Comparison of ENCODE assay signal across 13 cellular contexts in the genomic region with DNA sequence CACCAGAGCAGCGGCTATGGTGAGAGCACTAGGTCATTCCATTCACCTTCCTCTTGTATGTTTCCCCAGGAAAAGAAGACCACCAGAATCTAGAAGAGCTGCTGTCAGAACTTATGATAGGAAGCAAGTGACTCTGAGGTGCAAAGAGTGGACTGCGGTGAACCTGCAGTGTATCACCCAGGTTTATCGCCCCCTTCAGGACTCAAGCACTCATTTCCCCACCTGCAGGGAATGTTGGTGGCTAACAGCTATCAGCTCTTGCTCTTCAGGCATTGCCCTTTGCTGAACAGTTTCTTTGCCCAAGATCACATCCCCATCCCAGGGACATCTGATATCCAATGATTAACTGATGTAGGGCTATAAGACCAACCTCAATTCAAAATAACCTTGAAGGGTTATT.
DNase-seq lines count a peak whose midpoint lies in the region; ATAC-seq and TF ChIP-seq lines count a peak whose summit lies in the region.
"Had no signal": no experiment of that assay in that cellular context is flagged by ENCODE, and none has a peak within 500 bp of the region (broad histone marks: within the 10 kb centered on the region; RNA-seq: fewer than 3 reads in every experiment).

No MANE protein-coding gene starts in this region.

- TF ChIP-seq CTCF in BE2C (IDR thresholded peaks at IDR 0.05; ENCODE audit: low read depth, low read length) (peak; percentile 49), GM12875 (IDR thresholded peaks at IDR 0.05; ENCODE audit: borderline replicate concordance, insufficient read depth, low read depth, low read length) (peak; percentile 73), OCI-LY3 (IDR thresholded peaks at IDR 0.05; ENCODE audit: low read depth, low read length) (peak; percentile 44), foreskin keratinocyte (conservative IDR thresholded peaks at IDR 0.05) (peak; percentile 52), tibial artery (IDR thresholded peaks at IDR 0.05) (no peak)

- peak overlapping the region; percentile 80 for H3K4me2 ChIP-seq in OCI-LY3 (ENCODE audit: low read length)

- H3K36me3 ChIP-seq in BE2C, result no peaks in the 10 kb centered on the region
- peaks cover 68% of the 10 kb centered on the region for H3K36me3 ChIP-seq in OCI-LY3 (replicated peaks; ENCODE audit: low read depth, low read length)
- H3K36me3 ChIP-seq in tibial artery, result no peaks in the 10 kb centered on the region

- H3K27me3 ChIP-seq in BE2C (no peaks in the 10 kb centered on the region), OCI-LY3 (ENCODE audit: low read depth, low read length) (no peaks in the 10 kb centered on the region), foreskin keratinocyte (no peaks in the 10 kb centered on the region), tibial artery (no peaks in the 10 kb centered on the region)

- H3K9ac ChIP-seq in OCI-LY3 (ENCODE audit: low read length), result 0 out of 2 replicates have a peak overlapping the region, but pooled peaks have one; percentile 57

- H3K79me2 ChIP-seq in OCI-LY3 (ENCODE audit: low read length), result peaks cover 99% of the 10 kb centered on the region

- intact Hi-C loops in tibial artery (cut with DNase I; ENCODE audit: low total_unique reads), result no loop called here

- H3K27ac ChIP-seq in OCI-LY3 (ENCODE audit: low read length) (peak overlapping the region; percentile 99; the same call in 1 of the 2 replicates), foreskin keratinocyte (no peak overlapping the region), tibial artery (no peak overlapping the region)

- peak; percentile 34 for ATAC-seq in foreskin keratinocyte
- no peak for ATAC-seq in HG03354 (IDR thresholded peaks at IDR 0.05; ENCODE audit: poor library complexity, severe bottlenecking, unreplicated experiment)
- no peak for ATAC-seq in HG02970 (IDR thresholded peaks at IDR 0.05; ENCODE audit: low FRiP score, unreplicated experiment)
- ATAC-seq: activated CD8-positive, alpha-beta memory T cell treated with anti-CD3 and anti-CD28 coated beads, Interleukin-2, amount 10 ng/mL, durations not matched to agents 7 days and 5 days had no signal

- H2AFZ ChIP-seq in OCI-LY3 (ENCODE audit: low read depth, low read length), result no peak overlapping the region

- H3K4me3 ChIP-seq in BE2C (ENCODE audit: low read depth, low read length), result no peak overlapping the region
- no peak overlapping the region for H3K4me3 ChIP-seq in GM12875 (ENCODE audit: low read depth, low read length)
- peak overlapping the region; percentile 60; the same call in 1 of the 2 replicates for H3K4me3 ChIP-seq in OCI-LY3 (ENCODE audit: low read length)
- no peak overlapping the region for H3K4me3 ChIP-seq in tibial artery

- no peaks in the 10 kb centered on the region for H3K4me1 ChIP-seq in BE2C
- H3K4me1 ChIP-seq in OCI-LY3 (ENCODE audit: low read length), result peaks cover 71% of the 10 kb centered on the region
- no peaks in the 10 kb centered on the region for H3K4me1 ChIP-seq in foreskin keratinocyte
- no peaks in the 10 kb centered on the region for H3K4me1 ChIP-seq in tibial artery

- peaks cover 77% of the 10 kb centered on the region for H4K20me1 ChIP-seq in OCI-LY3 (ENCODE audit: insufficient read depth, low read length)

- H3K9me3 ChIP-seq in BE2C, result no peaks in the 10 kb centered on the region
- H3K9me3 ChIP-seq in OCI-LY3 (ENCODE audit: insufficient read depth, low read length), result no peaks in the 10 kb centered on the region
- H3K9me3 ChIP-seq in tibial artery, result no peaks in the 10 kb centered on the region

- no peak for DNase-seq in BE2C
- DNase-seq in foreskin keratinocyte, result no peak
- no peak for DNase-seq in tibial artery
- DNase-seq in 8988T, result no peak
- DNase-seq: activated CD8-positive, alpha-beta memory T cell treated with anti-CD3 and anti-CD28 coated beads, Interleukin-2, amount 10 ng/mL, durations not matched to agents 7 days and 5 days; foreskin fibroblast; midbrain; NCI-H2081 treated with DMSO at 0.1 percent for 48 hours; stimulated activated CD8-positive, alpha-beta memory T cell treated with anti-CD3 and anti-CD28 coated beads, Interleukin-4, amount 100 ng/mL, for 48 hours had no signal

Comparison
In these comparisons a context has a peak if more than half of its experiments do, and no peak if none do; other contexts are left out.
1. CTCF ChIP-seq: peak in BE2C (single experiment), GM12875 (single experiment), OCI-LY3 (single experiment) and foreskin keratinocyte (single experiment); none in tibial artery (0 of 2).